ENCODE assay signal across 1 cellular context in the genomic region with DNA sequence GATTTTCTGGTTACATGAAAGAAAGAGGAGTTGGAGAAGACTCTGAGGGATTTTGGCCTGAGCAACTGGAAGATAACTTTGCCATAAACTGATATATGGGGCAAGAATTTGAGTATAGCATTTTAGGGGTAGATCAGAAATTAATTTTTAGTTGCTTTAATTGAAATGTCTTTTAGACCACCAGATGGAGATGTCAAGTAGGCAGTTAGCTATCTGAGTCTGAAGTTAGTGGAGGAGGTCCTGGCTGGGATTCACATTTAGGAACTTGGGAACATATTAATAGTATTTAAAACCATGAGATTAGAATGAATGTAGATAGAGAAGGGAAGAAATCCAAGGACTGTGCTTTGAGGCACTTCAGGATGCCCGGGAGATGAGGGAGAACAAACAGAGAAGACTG.
A peak's percentile ranks its signal among the peaks of the same experiment; 100 is the strongest.
TF ChIP-seq lines count a peak whose summit lies in the region.

No MANE protein-coding gene starts in this region.

TF ChIP-seq in IMR-90, 13 proteins besides CTCF, POLR2A, EP300 and RAD21:
- no peak for TF ChIP-seq NFE2L2 (IDR thresholded peaks at IDR 0.05; ENCODE audit: low read depth, low read length)
- TF ChIP-seq SMC3 (IDR thresholded peaks at IDR 0.05; ENCODE audit: low read depth, low read length): peak; percentile 30; the same call in 1 of the 2 replicates
